Comparison of ENCODE assay signal across 9 cellular contexts in genomic region chr17:42409467-42410351, GRCh38. TPM values are rescaled to one million over a fixed set of nuclear protein-coding genes. Genes with fewer than 3 reads are reported as not detected.
A peak's percentile ranks its signal among the peaks of the same experiment; 100 is the strongest.
DNase-seq lines count a peak whose midpoint lies in the region; ATAC-seq and TF ChIP-seq lines count a peak whose summit lies in the region.
"Had no signal": no experiment of that assay in that cellular context is flagged by ENCODE, and none has a peak within 500 bp of the region (broad histone marks: within the 10 kb centered on the region; RNA-seq: fewer than 3 reads in every experiment).

No MANE protein-coding gene starts in this region.

- CTCF ChIA-PET in WTC11 (lab: Charles Lee): interaction anchor here (0.6 to 1.5 kb wide), 6 partner anchors 10 to 289 kb away, joined by 3 to 8 read pairs (median 4); partner anchors contain the start of genes CAVIN1 and KAT2A

- intact Hi-C loops in natural killer cell (cut with micrococcal nuclease): no loop called here

- H3K27ac ChIP-seq in GM23248: peak overlapping the region; percentile 87
- H3K27ac ChIP-seq: WERI-Rb-1 had no signal

- H3K36me3 Mint-ChIP-seq in WTC11 (no peaks in the 10 kb centered on the region), natural killer cell (no peaks in the 10 kb centered on the region)

- H3F3A ChIP-seq in GM23248 (ENCODE audit: insufficient read depth): peaks cover 73% of the 10 kb centered on the region

- TF ChIP-seq CTCF in WTC11 (IDR thresholded peaks at IDR 0.05) (no peak), natural killer cell (IDR thresholded peaks at IDR 0.05) (no peak)

- peaks cover 24% of the 10 kb centered on the region for H3K4me1 Mint-ChIP-seq in WTC11
- peaks cover 6 to 12% of the 10 kb centered on the region in 2 donors for H3K4me1 Mint-ChIP-seq in natural killer cell

- H3K4me1 ChIP-seq in GM23248 (ENCODE audit: insufficient read depth): peaks cover 79% of the 10 kb centered on the region

- H3K4me3 ChIP-seq in GM23248: peak overlapping the region; percentile 45
- H3K4me3 ChIP-seq in skeletal muscle cell (ENCODE audit: low read depth, low read length): no peak overlapping the region

- H3K27me3 ChIP-seq in GM23248 (replicated peaks; ENCODE audit: insufficient read depth): no peaks in the 10 kb centered on the region

- H3K27ac Mint-ChIP-seq in WTC11 (no peak overlapping the region), natural killer cell (no peak overlapping the region)

- DNase-seq in GM23248 (peak; percentile 97), WTC11 (ENCODE audit: low spot score) (no peak), glomerular visceral epithelial cell (ENCODE audit: extremely low spot score) (peak; percentile 77), skeletal muscle cell (ENCODE audit: low read depth) (peak; percentile 80), natural killer cell (no peak), NCI-H748 treated with DMSO at 0.1 percent for 48 hours (lab: John Stamatoyannopoulos, UW) (no peak), germinal center (ENCODE audit: low spot score) (no peak), NCI-H1436 (lab: John Stamatoyannopoulos, UW) (no peak)
- DNase-seq: WERI-Rb-1 had no signal

- peak overlapping the region; percentile 59 for H3K9ac ChIP-seq in GM23248

- H3K79me2 ChIP-seq in GM23248 (ENCODE audit: insufficient read depth): peaks cover 99% of the 10 kb centered on the region

- H3K4me3 Mint-ChIP-seq in WTC11: no peak overlapping the region
- no peak overlapping the region for H3K4me3 Mint-ChIP-seq in natural killer cell

- H3K4me2 ChIP-seq in GM23248 (ENCODE audit: unreplicated experiment): peak overlapping the region; percentile 63

- peaks cover 53% of the 10 kb centered on the region; the same call in 1 of the 2 replicates for H4K20me1 ChIP-seq in GM23248 (ENCODE audit: insufficient read depth)

- H3K9me2 ChIP-seq in GM23248 (ENCODE audit: insufficient read depth): no peaks in the 10 kb centered on the region

- WGBS in GM23248 (ENCODE audit: low coverage in 1 of 2, low lambda C conversion rate in 2 of 2, missing lambda C conversion rate in 2 of 2), 2 experiments: 3 to 7% methylated on average over 8 of the region's 8 CpGs

- no peaks in the 10 kb centered on the region for H3K9me3 ChIP-seq in GM23248 (ENCODE audit: low read depth)

- H3K36me3 ChIP-seq in GM23248 (ENCODE audit: low read depth): peaks cover 2% of the 10 kb centered on the region; the same call in 1 of the 2 replicates
- H3K36me3 ChIP-seq: WERI-Rb-1 had no signal

- POLR2A ChIA-PET in WTC11 (lab: Charles Lee): interaction anchor here (0.5 to 1.0 kb wide), 2 partner anchors 13 to 37 kb away, joined by 4 read pairs; partner anchors contain the start of gene CAVIN1

- H3K9me3 Mint-ChIP-seq in WTC11: no peaks in the 10 kb centered on the region
- H3K9me3 Mint-ChIP-seq in natural killer cell: no peaks in the 10 kb centered on the region

- H2AFZ ChIP-seq in GM23248: no peak overlapping the region

- ATAC-seq in WTC11: no peak
- no peak for ATAC-seq in natural killer cell

- H3K27me3 Mint-ChIP-seq in WTC11 (ENCODE audit: low read depth): no peaks in the 10 kb centered on the region
- H3K27me3 Mint-ChIP-seq in natural killer cell (ENCODE audit: low read depth in 2 of 2): peaks cover 7% of the 10 kb centered on the region in 2 donors

- in situ Hi-C loops in GM23248 (cut with MboI): loop anchor here (10.0 kb wide), 1 partner anchor 85 kb away; no protein-coding TSS in a partner anchor

TF ChIP-seq in WTC11, 78 proteins besides CTCF, POLR2A, EP300 and RAD21:
- TF ChIP-seq ZBTB21 (CRISPR knock-in tag; IDR thresholded peaks at IDR 0.05; ENCODE audit: borderline replicate concordance): no peak
- peak; percentile 60; the same call in 1 of the 2 replicates for TF ChIP-seq PRDM15 (CRISPR knock-in tag; IDR thresholded peaks at IDR 0.05)
- no peak for TF ChIP-seq TEAD1 (CRISPR knock-in tag; IDR thresholded peaks at IDR 0.05)
- no peak for TF ChIP-seq NFATC4 (CRISPR knock-in tag; IDR thresholded peaks at IDR 0.05)
- TF ChIP-seq OVOL2 (CRISPR knock-in tag; IDR thresholded peaks at IDR 0.05; ENCODE audit: borderline replicate concordance): no peak
- no peak for TF ChIP-seq STAT6 (CRISPR knock-in tag; conservative IDR thresholded peaks at IDR 0.05; ENCODE audit: low read depth)
- TF ChIP-seq SOX15 (CRISPR knock-in tag; IDR thresholded peaks at IDR 0.05): no peak

RNA-seq across cellular contexts. Expression of gene CAVIN1, which starts 13.3 kb away (rescaled TPM):
- total RNA-seq in GM23248 (2014; rRNA removed; shearing (Covaris generic)): 1,074 and 1,102 TPM in 2 replicates
- 666 and 686 TPM in 2 replicates for polyA plus RNA-seq in GM23248 (2016; fragmentation: Nextera tagmentation; extraction: Ambion mirVana)
- total RNA-seq in WTC11 (2021) (24.6 to 28.4 TPM (median 27.8 TPM) in 3 replicates), natural killer cell (under 1 TPM in 2 of 3 donors, not detected in 1; 0.11 to 0.20 TPM)

RNA-seq across cellular contexts. Expression of gene STAT3, which starts 21.5 kb away (rescaled TPM):
- total RNA-seq in GM23248 (2014; rRNA removed; shearing (Covaris generic)): 79.4 and 84.1 TPM in 2 replicates
- polyA plus RNA-seq in GM23248 (2016; fragmentation: Nextera tagmentation; extraction: Ambion mirVana): 112 and 115 TPM in 2 replicates
- 74.4 to 98.0 TPM (median 74.9 TPM) in 3 replicates for total RNA-seq in WTC11 (2021)
- 100 to 1,000 TPM; 190 to 246 (median 206) TPM for total RNA-seq in natural killer cell

RNA-seq across cellular contexts. Expression of gene ATP6V0A1, which starts 49.0 kb away (rescaled TPM):
- total RNA-seq in GM23248 (2014; rRNA removed; shearing (Covaris generic)): 15.3 and 16.3 TPM in 2 replicates
- polyA plus RNA-seq in GM23248 (2016; fragmentation: Nextera tagmentation; extraction: Ambion mirVana): 21.6 and 26.0 TPM in 2 replicates
- total RNA-seq in WTC11 (2021) (49.7 to 55.2 TPM (median 50.9 TPM) in 3 replicates), natural killer cell (10 to 100 TPM in 1 of 3 donors, 1 to 10 TPM in 2; 4.8 to 33.5 (median 7.5) TPM)

Comparison
In these comparisons a context has a peak if more than half of its experiments do, and no peak if none do; other contexts are left out.
1. DNase-seq: peak in GM23248 (single experiment), glomerular visceral epithelial cell (single experiment) and skeletal muscle cell (single experiment); none in WTC11 (single experiment), natural killer cell (single experiment), NCI-H748 treated with DMSO at 0.1 percent for 48 hours (single experiment), germinal center (single experiment) and NCI-H1436 (single experiment).
2. RNA of gene CAVIN1, which starts 13.3 kb away (total RNA-seq): 1,074 to 1,102 TPM in GM23248; 24.6 to 28.4 TPM in WTC11 and 0.11 to 0.20 TPM in natural killer cell; every median in the first group is over 10 times any median in the second.